Comparison of ENCODE assay signal across 8 cellular contexts in genomic region chr18:23502516-23503037, GRCh38. TPM values are rescaled to one million over a fixed set of nuclear protein-coding genes. Genes with fewer than 3 reads are reported as not detected.
A peak's percentile ranks its signal among the peaks of the same experiment; 100 is the strongest.
DNase-seq lines count a peak whose midpoint lies in the region; ATAC-seq and TF ChIP-seq lines count a peak whose summit lies in the region.

No MANE protein-coding gene starts in this region.

- peaks cover 20% of the 10 kb centered on the region for H3K79me2 ChIP-seq in PC-9 (ENCODE audit: low read depth)

- POLR2A ChIA-PET in PC-9 (lab: Charles Lee; ENCODE audit: unreplicated experiment), result no interaction called here

- peak overlapping the region; percentile 84 for H2AFZ ChIP-seq in PC-9

- peak overlapping the region; percentile 81 for H3K4me2 ChIP-seq in PC-9

- peaks cover 4% of the 10 kb centered on the region for H3K27me3 Mint-ChIP-seq in progenitor cell of endocrine pancreas

- CTCF ChIA-PET in PC-9 (lab: Charles Lee), result no interaction called here

- H3K27me3 ChIP-seq in PC-9 (ENCODE audit: insufficient read depth, low read depth) (no peaks in the 10 kb centered on the region), esophagus muscularis mucosa (no peaks in the 10 kb centered on the region)

- 21% methylated on average over 6 of the region's 6 CpGs for WGBS in esophagus muscularis mucosa

- H3K9me3 Mint-ChIP-seq in progenitor cell of endocrine pancreas (ENCODE audit: low read depth), result no peaks in the 10 kb centered on the region

- H3K4me3 Mint-ChIP-seq in progenitor cell of endocrine pancreas (ENCODE audit: low read depth), result peak overlapping the region; percentile 86

- H3K36me3 Mint-ChIP-seq in progenitor cell of endocrine pancreas (ENCODE audit: insufficient read depth), result peaks cover 8% of the 10 kb centered on the region

- TF ChIP-seq EP300 in esophagus muscularis mucosa (IDR thresholded peaks at IDR 0.05), result no peak

- H3K27ac ChIP-seq in PC-9, result peak overlapping the region; percentile 64
- H3K27ac ChIP-seq in esophagus muscularis mucosa (replicated peaks in 1 of 4), result peak overlapping the region; percentile 88 to 97 (median 92)

- no peak for DNase-seq in GM12865 (ENCODE audit: low read depth)
- no peak for DNase-seq in PC-9
- no peak for DNase-seq in esophagus muscularis mucosa (ENCODE audit: extremely low spot score)
- DNase-seq in progenitor cell of endocrine pancreas (ENCODE audit: low spot score, unreplicated experiment), result no peak
- DNase-seq in CD1c-positive myeloid dendritic cell (ENCODE audit: extremely low spot score), result no peak
- no peak for DNase-seq in NCI-H1048 (lab: John Stamatoyannopoulos, UW)
- no peak for DNase-seq in NK-92 treated with Interleukin-12 subunit alpha and Interleukin-12 subunit beta, amount 100 ng/mL, for 24 hours (lab: John Stamatoyannopoulos, UW)

- BruUV-seq in PC-9 (replicated peaks; lab: Mats Ljungman, UMichigan), result TSS peak; percentile 94

- ATAC-seq in GM21526 (IDR thresholded peaks at IDR 0.05; ENCODE audit: low FRiP score, unreplicated experiment), result no peak

- H3K27ac Mint-ChIP-seq in progenitor cell of endocrine pancreas, result peak overlapping the region; percentile 94

- H3K4me1 ChIP-seq in PC-9 (replicated peaks; ENCODE audit: insufficient read depth) (peaks cover 13% of the 10 kb centered on the region), esophagus muscularis mucosa (peaks cover 19 to 57% (median 54%) of the 10 kb centered on the region in 4 donors)

- peak overlapping the region; percentile 94 for H3K4me3 ChIP-seq in GM12865 (ENCODE audit: low read depth, low read length)
- peak overlapping the region; percentile 77 for H3K4me3 ChIP-seq in PC-9
- peak overlapping the region; percentile 93 to 98 (median 96) for H3K4me3 ChIP-seq in esophagus muscularis mucosa

- peaks cover 20% of the 10 kb centered on the region for H3K4me1 Mint-ChIP-seq in progenitor cell of endocrine pancreas (ENCODE audit: low read depth)

- no peaks in the 10 kb centered on the region for H3K36me3 ChIP-seq in PC-9 (ENCODE audit: low read depth)
- peaks cover 0 to 15% (median 2%) of the 10 kb centered on the region in 4 donors for H3K36me3 ChIP-seq in esophagus muscularis mucosa

- H3K9me3 ChIP-seq in PC-9 (ENCODE audit: insufficient read depth, low read depth) (no peaks in the 10 kb centered on the region), esophagus muscularis mucosa (no peaks in the 10 kb centered on the region)

- TF ChIP-seq POLR2A in esophagus muscularis mucosa (IDR thresholded peaks at IDR 0.05; ENCODE audit: low read depth), result no peak

- H4K20me1 ChIP-seq in PC-9 (ENCODE audit: insufficient read depth), result peaks cover 4% of the 10 kb centered on the region; the same call in 1 of the 2 replicates

- TF ChIP-seq CTCF in GM12865 (IDR thresholded peaks at IDR 0.05; ENCODE audit: insufficient read depth, low read depth, low read length, missing control alignments), result no peak
- peak; percentile 26; the same call in 1 of the 2 replicates for TF ChIP-seq CTCF in PC-9 (conservative IDR thresholded peaks at IDR 0.05)
- no peak for TF ChIP-seq CTCF in esophagus muscularis mucosa (IDR thresholded peaks at IDR 0.05)
- no peak for TF ChIP-seq CTCF in progenitor cell of endocrine pancreas (IDR thresholded peaks at IDR 0.05; ENCODE audit: unreplicated experiment)

- intact Hi-C loops in PC-9 (cut with micrococcal nuclease; ENCODE audit: unreplicated experiment), result loop anchor here (5.0 to 10.0 kb wide), 4 partner anchors 80 to 688 kb away; no protein-coding TSS in a partner anchor
- intact Hi-C loops in esophagus muscularis mucosa (cut with DNase I), result loop anchor here (5.0 to 10.0 kb wide), 2 partner anchors 48 to 85 kb away; partner anchors contain the start of genes NPC1 and RIOK3

- H3F3A ChIP-seq in PC-9 (ENCODE audit: insufficient read depth, low read depth), result no peaks in the 10 kb centered on the region

- no peaks in the 10 kb centered on the region for H3K9me2 ChIP-seq in PC-9 (ENCODE audit: insufficient read depth)

RNA-seq across cellular contexts. Expression of gene RMC1, which starts 0.7 kb away (rescaled TPM):
- total RNA-seq in PC-9 (2021) (14.5 and 19.6 TPM in 2 replicates), esophagus muscularis mucosa (10 to 100 TPM; 24.9 to 41.0 (median 31.0) TPM), progenitor cell of endocrine pancreas (25.5 and 28.5 TPM in 2 replicates)

RNA-seq across cellular contexts. Expression of gene RIOK3, which starts 49.5 kb away (rescaled TPM):
- 34.1 and 39.9 TPM in 2 replicates for total RNA-seq in PC-9 (2021)
- total RNA-seq in esophagus muscularis mucosa, result 10 to 100 TPM; 38.7 to 52.2 (median 46.3) TPM
- total RNA-seq in progenitor cell of endocrine pancreas, result 52.7 and 52.8 TPM in 2 replicates
